11 cellular contexts compared by ENCODE assay signal in the genomic region with DNA sequence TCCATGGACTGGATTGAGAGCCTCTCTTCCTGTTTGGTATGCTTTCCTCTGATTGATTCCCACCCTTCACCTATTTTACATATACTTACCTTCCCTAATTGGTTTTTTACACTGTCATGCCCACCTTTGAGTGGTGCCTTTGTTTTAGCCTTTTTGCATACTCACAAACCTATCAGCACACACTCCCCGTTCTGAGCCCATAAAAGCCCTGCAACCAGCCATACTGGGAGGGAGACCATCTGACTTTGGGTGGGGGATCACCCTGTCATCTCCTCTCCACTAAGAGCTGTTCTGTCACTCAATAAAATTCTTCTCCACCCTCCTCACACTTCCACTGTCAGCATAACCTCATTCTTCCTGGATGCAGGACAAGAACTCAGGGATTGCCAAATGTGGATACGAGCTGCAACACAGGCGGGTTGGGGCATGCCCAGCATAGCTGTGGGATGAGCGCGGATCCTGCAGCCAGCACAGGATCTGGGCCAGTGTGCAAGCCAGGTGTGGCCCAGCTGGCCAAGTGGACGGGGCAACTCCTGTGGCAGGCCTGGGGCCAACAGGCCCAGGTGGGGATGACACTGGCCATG. TPM values are rescaled to one million over a fixed set of nuclear protein-coding genes. Genes with fewer than 3 reads are reported as not detected.
DNase-seq lines count a peak whose midpoint lies in the region; ATAC-seq, FAIRE-seq and TF ChIP-seq lines count a peak whose summit lies in the region.
"Had no signal": no experiment of that assay in that cellular context is flagged by ENCODE, and none has a peak within 500 bp of the region (broad histone marks: within the 10 kb centered on the region; RNA-seq: fewer than 3 reads in every experiment).

No MANE protein-coding gene starts in this region.

- H3K9me3 Mint-ChIP-seq in Caco-2 (ENCODE audit: unreplicated experiment) = no peaks in the 10 kb centered on the region
- H3K9me3 Mint-ChIP-seq in astrocyte (ENCODE audit: unreplicated experiment) = no peaks in the 10 kb centered on the region
- H3K9me3 Mint-ChIP-seq: activated naive CD8-positive, alpha-beta T cell treated with anti-CD3 and anti-CD28 coated beads, Interleukin-2, amount 10 ng/mL, durations not matched to agents 7 days and 5 days had no signal

- H3K4me1 Mint-ChIP-seq in Caco-2 (ENCODE audit: low read depth, unreplicated experiment) (peaks cover 13% of the 10 kb centered on the region), astrocyte (ENCODE audit: low read depth, unreplicated experiment) (peaks cover 8% of the 10 kb centered on the region)

- no peaks in the 10 kb centered on the region for H3K27me3 ChIP-seq in Caco-2 (replicated peaks; ENCODE audit: control insufficient read depth, insufficient read depth, low read length)
- H3K27me3 ChIP-seq in astrocyte (ENCODE audit: insufficient read depth, low read length) = peaks cover 6% of the 10 kb centered on the region
- no peaks in the 10 kb centered on the region for H3K27me3 ChIP-seq in BE2C

- H3K4me2 ChIP-seq in astrocyte (ENCODE audit: low read length) = no peak overlapping the region

- intact Hi-C loops in Caco-2 (cut with micrococcal nuclease; ENCODE audit: unreplicated experiment) (no loop called here), left colon (cut with DNase I, micrococcal nuclease) (no loop called here)

- no peaks in the 10 kb centered on the region for H4K20me1 ChIP-seq in astrocyte (ENCODE audit: insufficient read depth, low read length)

- H3K27ac ChIP-seq in astrocyte (ENCODE audit: low read depth, low read length) = no peak overlapping the region

- no peak for ATAC-seq in left colon
- no peak for ATAC-seq in HG03469 (IDR thresholded peaks at IDR 0.05; ENCODE audit: unreplicated experiment)

- H3K36me3 Mint-ChIP-seq in Caco-2 (ENCODE audit: insufficient read depth, unreplicated experiment) (no peaks in the 10 kb centered on the region), astrocyte (ENCODE audit: low read depth, unreplicated experiment) (peaks cover 3% of the 10 kb centered on the region)
- H3K36me3 Mint-ChIP-seq: activated naive CD8-positive, alpha-beta T cell treated with anti-CD3 and anti-CD28 coated beads, Interleukin-2, amount 10 ng/mL, durations not matched to agents 7 days and 5 days had no signal

- H3K4me3 Mint-ChIP-seq in Caco-2 (ENCODE audit: unreplicated experiment) (no peak overlapping the region), astrocyte (ENCODE audit: unreplicated experiment) (peak overlapping the region; percentile 52)
- H3K4me3 Mint-ChIP-seq: activated naive CD8-positive, alpha-beta T cell treated with anti-CD3 and anti-CD28 coated beads, Interleukin-2, amount 10 ng/mL, durations not matched to agents 7 days and 5 days had no signal

- no TSS peak for BruUV-seq in Caco-2 (replicated peaks; lab: Mats Ljungman, UMichigan)

- POLR2A ChIA-PET in Caco-2 (lab: Charles Lee) = interaction anchor here (0.6 kb wide), 2 partner anchors 25 to 307 kb away, joined by 3 read pairs; no protein-coding TSS in a partner anchor

- no peak overlapping the region for H3K27ac Mint-ChIP-seq in Caco-2 (ENCODE audit: unreplicated experiment)
- H3K27ac Mint-ChIP-seq in astrocyte (ENCODE audit: unreplicated experiment) = peak overlapping the region; percentile 91
- H3K27ac Mint-ChIP-seq: activated naive CD8-positive, alpha-beta T cell treated with anti-CD3 and anti-CD28 coated beads, Interleukin-2, amount 10 ng/mL, durations not matched to agents 7 days and 5 days had no signal

- H3K36me3 ChIP-seq in Caco-2 (ENCODE audit: control insufficient read depth, insufficient read depth, low read length) (no peaks in the 10 kb centered on the region), astrocyte (ENCODE audit: insufficient read depth, low read length) (no peaks in the 10 kb centered on the region), BE2C (no peaks in the 10 kb centered on the region)

- CTCF ChIA-PET in Caco-2 (lab: Charles Lee) = interaction anchor here (0.6 to 0.7 kb wide), 2 partner anchors 8 to 10 kb away, joined by 3 read pairs; partner anchors contain the start of gene MOB1A

- TF ChIP-seq CTCF in Caco-2 (IDR thresholded peaks at IDR 0.05; ENCODE audit: insufficient read depth in 1 of 2, low read depth in 1 of 2, low read length in 1 of 2, severe bottlenecking in 1 of 2, unreplicated experiment in 1 of 2) (no peak), astrocyte (IDR thresholded peaks at IDR 0.05; ENCODE audit: insufficient read depth, low read depth, low read length) (no peak), BE2C (IDR thresholded peaks at IDR 0.05; ENCODE audit: low read depth, low read length) (no peak)

- H3K9me3 ChIP-seq in Caco-2 = no peaks in the 10 kb centered on the region
- no peaks in the 10 kb centered on the region for H3K9me3 ChIP-seq in astrocyte (ENCODE audit: insufficient read depth, low read depth, low read length)
- no peaks in the 10 kb centered on the region for H3K9me3 ChIP-seq in BE2C

- no peak overlapping the region for H3K9ac ChIP-seq in astrocyte (ENCODE audit: low read length)

- H2AFZ ChIP-seq in astrocyte (ENCODE audit: low read depth, low read length) = peak overlapping the region; percentile 48

- DNase-seq in Caco-2 = peak; percentile 44 to 58
- peak; percentile 31 for DNase-seq in LHCN-M2 (ENCODE audit: low read depth)
- DNase-seq in astrocyte (ENCODE audit: low read depth) = peak; percentile 70
- peak; percentile 92 for DNase-seq in islet precursor cell
- DNase-seq in BE2C = no peak
- DNase-seq in left colon = no peak
- no peak for DNase-seq in NCI-H2227 treated with DMSO at 0.1 percent for 48 hours (lab: John Stamatoyannopoulos, UW)
- DNase-seq: activated naive CD8-positive, alpha-beta T cell treated with anti-CD3 and anti-CD28 coated beads, Interleukin-2, amount 10 ng/mL, durations not matched to agents 7 days and 5 days; stimulated activated CD4-positive, alpha-beta T cell treated with anti-CD3 and anti-CD28 coated beads, Interleukin-2, amount 100 ng/mL, for 48 hours had no signal

- H3K4me3 ChIP-seq in Caco-2 (ENCODE audit: low read depth, low read length) = no peak overlapping the region
- H3K4me3 ChIP-seq in astrocyte (ENCODE audit: insufficient read depth, low read depth, low read length) = no peak overlapping the region
- H3K4me3 ChIP-seq in BE2C (ENCODE audit: low read depth, low read length) = no peak overlapping the region

- FAIRE-seq in astrocyte (lab: Jason Lieb, UNC) = no peak
- FAIRE-seq: islet of Langerhans had no signal

- H3K27me3 Mint-ChIP-seq in Caco-2 (ENCODE audit: insufficient read depth, unreplicated experiment) (peaks cover 3% of the 10 kb centered on the region), astrocyte (ENCODE audit: low read depth, unreplicated experiment) (peaks cover 8% of the 10 kb centered on the region)

- no peaks in the 10 kb centered on the region for H3K79me2 ChIP-seq in astrocyte (ENCODE audit: insufficient read depth, low read length)

- peaks cover 7% of the 10 kb centered on the region; the same call in 1 of the 2 replicates for H3K4me1 ChIP-seq in Caco-2
- H3K4me1 ChIP-seq in astrocyte (ENCODE audit: insufficient read depth, low read length) = no peaks in the 10 kb centered on the region
- H3K4me1 ChIP-seq in BE2C = no peaks in the 10 kb centered on the region

RNA-seq across cellular contexts. Expression of gene MOB1A, which starts 9.4 kb away (rescaled TPM):
- 113 and 125 TPM in 2 replicates for total RNA-seq in Caco-2 (2022)
- 113 and 131 TPM in 2 replicates for total RNA-seq in LHCN-M2 (2014; rRNA removed)
- polyA plus RNA-seq in LHCN-M2 (2012) = 27.2 TPM
- 107 and 116 TPM in 2 replicates for total RNA-seq in astrocyte
- polyA plus RNA-seq in BE2C (2012; ENCODE audit: insufficient read depth, insufficient read length, low read depth) = 5.9 TPM
- total RNA-seq in left colon = 100 to 1,000 TPM; 137 to 138 TPM

RNA-seq across cellular contexts. Expression of gene MTHFD2, which starts 10.3 kb away (rescaled TPM):
- total RNA-seq in Caco-2 (2022) (416 and 470 TPM in 2 replicates), LHCN-M2 (2014; rRNA removed) (59.0 and 60.1 TPM in 2 replicates), astrocyte (350 and 365 TPM in 2 replicates), left colon (10 to 100 TPM; 23.4 to 53.4 TPM)
- polyA plus RNA-seq in LHCN-M2 (2012) = 32.7 TPM
- polyA plus RNA-seq in BE2C (2012; ENCODE audit: insufficient read depth, insufficient read length, low read depth) = 155 TPM

RNA-seq across cellular contexts. Expression of gene BOLA3, which starts 40.4 kb away (rescaled TPM):
- total RNA-seq in Caco-2 (2022) (71.5 and 79.7 TPM in 2 replicates), LHCN-M2 (2014; rRNA removed) (92.3 and 116 TPM in 2 replicates), astrocyte (42.4 and 48.8 TPM in 2 replicates), left colon (10 to 100 TPM; 40.4 to 45.8 TPM)
- polyA plus RNA-seq in LHCN-M2 (2012) = 76.9 TPM
- 50.6 TPM for polyA plus RNA-seq in BE2C (2012; ENCODE audit: insufficient read depth, insufficient read length, low read depth)

Comparison
In these comparisons a context has a peak if more than half of its experiments do, and no peak if none do; other contexts are left out.
1. DNase-seq: peak in Caco-2 (2 of 2), LHCN-M2 (single experiment), astrocyte (single experiment) and islet precursor cell (single experiment); none in BE2C (single experiment), left colon (0 of 2) and NCI-H2227 treated with DMSO at 0.1 percent for 48 hours (single experiment).